ENCODE assay signal across 24 cellular contexts in genomic region chr2:64120928-64121327, GRCh38. TPM values are rescaled to one million over a fixed set of nuclear protein-coding genes. Genes with fewer than 3 reads are reported as not detected.
DNase-seq lines count a peak whose midpoint lies in the region; ATAC-seq and TF ChIP-seq lines count a peak whose summit lies in the region.
"Had no signal": no experiment of that assay in that cellular context is flagged by ENCODE, and none has a peak within 500 bp of the region (broad histone marks: within the 10 kb centered on the region; RNA-seq: fewer than 3 reads in every experiment).

No MANE protein-coding gene starts in this region.

- H4K20me1 ChIP-seq in SU-DHL-6 (ENCODE audit: low read depth, low read length) = peaks cover 11% of the 10 kb centered on the region
- H4K20me1 ChIP-seq in hepatocyte (ENCODE audit: insufficient read depth, poor library complexity, severe bottlenecking) = peaks cover 22% of the 10 kb centered on the region

- peak overlapping the region; percentile 92 for H3K4me2 ChIP-seq in SU-DHL-6 (ENCODE audit: low read depth, low read length, poor library complexity, severe bottlenecking)
- no peak overlapping the region for H3K4me2 ChIP-seq in hepatocyte
- H3K4me2 ChIP-seq: PC-9 had no signal

- H3K9ac ChIP-seq in SU-DHL-6 (ENCODE audit: low read length) = peak overlapping the region; percentile 39

- no peak for TF ChIP-seq EP300 in suprapubic skin (IDR thresholded peaks at IDR 0.05)

- no peaks in the 10 kb centered on the region for H3K9me3 ChIP-seq in SU-DHL-6 (ENCODE audit: insufficient read depth, low read length)
- no peaks in the 10 kb centered on the region for H3K9me3 ChIP-seq in hepatocyte (ENCODE audit: low read depth)
- H3K9me3 ChIP-seq in suprapubic skin = no peaks in the 10 kb centered on the region
- H3K9me3 ChIP-seq: ascending aorta, spleen had no signal

- H3K79me2 ChIP-seq in SU-DHL-6 (ENCODE audit: insufficient read depth, low read length) (peaks cover 100% of the 10 kb centered on the region), hepatocyte (peaks cover 100% of the 10 kb centered on the region)

- ATAC-seq in HG03460 (IDR thresholded peaks at IDR 0.05; ENCODE audit: unreplicated experiment) = no peak
- no peak for ATAC-seq in HG03378 (IDR thresholded peaks at IDR 0.05; ENCODE audit: unreplicated experiment)
- ATAC-seq: activated CD8-positive, alpha-beta T cell treated with anti-CD3 and anti-CD28 coated beads for 36 hours; K562 had no signal

- H3K9me2 ChIP-seq in SU-DHL-6 (replicated peaks; ENCODE audit: insufficient read depth, low read length) (no peaks in the 10 kb centered on the region), hepatocyte (replicated peaks; ENCODE audit: insufficient read depth) (no peaks in the 10 kb centered on the region)

- peak overlapping the region; percentile 49 for H3K4me3 ChIP-seq in SU-DHL-6 (ENCODE audit: insufficient read depth, low read length, poor library complexity, severe bottlenecking)
- no peak overlapping the region for H3K4me3 ChIP-seq in hepatocyte
- no peak overlapping the region for H3K4me3 ChIP-seq in suprapubic skin
- H3K4me3 ChIP-seq: ascending aorta, K562, PC-9, spleen had no signal

- no peak for TF ChIP-seq CTCF in SU-DHL-6 (IDR thresholded peaks at IDR 0.05; ENCODE audit: insufficient read depth, low read length, poor library complexity, severe bottlenecking)
- no peak for TF ChIP-seq CTCF in hepatocyte (IDR thresholded peaks at IDR 0.05; ENCODE audit: poor library complexity)
- no peak for TF ChIP-seq CTCF in suprapubic skin (IDR thresholded peaks at IDR 0.05)

- 86% methylated on average over 6 of the region's 6 CpGs for WGBS in hepatocyte (ENCODE audit: low lambda C conversion rate, missing lambda C conversion rate)
- 53% methylated on average over 6 of the region's 6 CpGs for WGBS in suprapubic skin

- peak overlapping the region; percentile 30 for H3K27ac Mint-ChIP-seq in activated T-cell treated with anti-CD3 and anti-CD28 coated beads, Interleukin-2, amount 50 U/mL, for 24 hours
- H3K27ac Mint-ChIP-seq: activated CD8-positive, alpha-beta T cell treated with anti-CD3 and anti-CD28 coated beads for 36 hours; activated naive CD4-positive, alpha-beta T cell treated with anti-CD3 and anti-CD28 coated beads for 36 hours; B cell had no signal

- H3K27me3 Mint-ChIP-seq in activated T-cell treated with anti-CD3 and anti-CD28 coated beads, Interleukin-2, amount 50 U/mL, for 24 hours = no peaks in the 10 kb centered on the region
- H3K27me3 Mint-ChIP-seq: activated CD8-positive, alpha-beta T cell treated with anti-CD3 and anti-CD28 coated beads for 36 hours; B cell had no signal

- H2AFZ ChIP-seq in SU-DHL-6 (ENCODE audit: low read depth, low read length, severe bottlenecking) (no peak overlapping the region), hepatocyte (no peak overlapping the region)
- H2AFZ ChIP-seq: PC-9 had no signal

- no peak overlapping the region for H3K4me3 Mint-ChIP-seq in activated T-cell treated with anti-CD3 and anti-CD28 coated beads, Interleukin-2, amount 50 U/mL, for 24 hours
- H3K4me3 Mint-ChIP-seq: activated CD8-positive, alpha-beta T cell treated with anti-CD3 and anti-CD28 coated beads for 36 hours; activated naive CD4-positive, alpha-beta T cell treated with anti-CD3 and anti-CD28 coated beads for 36 hours; B cell had no signal

- H3K27me3 ChIP-seq in SU-DHL-6 (ENCODE audit: low read length) = no peaks in the 10 kb centered on the region
- H3K27me3 ChIP-seq in hepatocyte = no peaks in the 10 kb centered on the region
- no peaks in the 10 kb centered on the region for H3K27me3 ChIP-seq in suprapubic skin
- H3K27me3 ChIP-seq: ascending aorta, spleen had no signal

- H3F3A ChIP-seq in SU-DHL-6 (ENCODE audit: insufficient read depth) = peaks cover 88% of the 10 kb centered on the region

- H3K27ac ChIP-seq in SU-DHL-6 (ENCODE audit: low read depth, low read length) (peak overlapping the region; percentile 100), hepatocyte (peak overlapping the region; percentile 38), suprapubic skin (peak overlapping the region; percentile 18)
- H3K27ac ChIP-seq: ascending aorta, PC-9, spleen had no signal

- TF ChIP-seq POLR2A in suprapubic skin (IDR thresholded peaks at IDR 0.05) = no peak

- peaks cover 76% of the 10 kb centered on the region for H3K4me1 Mint-ChIP-seq in activated T-cell treated with anti-CD3 and anti-CD28 coated beads, Interleukin-2, amount 50 U/mL, for 24 hours (ENCODE audit: low read depth)

- H3K36me3 Mint-ChIP-seq in activated T-cell treated with anti-CD3 and anti-CD28 coated beads, Interleukin-2, amount 50 U/mL, for 24 hours (ENCODE audit: low read depth) = peaks cover 39% of the 10 kb centered on the region

- peaks cover 37% of the 10 kb centered on the region for H3K4me1 ChIP-seq in hepatocyte (ENCODE audit: insufficient read depth)
- peaks cover 57% of the 10 kb centered on the region for H3K4me1 ChIP-seq in suprapubic skin

- no peaks in the 10 kb centered on the region for H3K9me3 Mint-ChIP-seq in activated T-cell treated with anti-CD3 and anti-CD28 coated beads, Interleukin-2, amount 50 U/mL, for 24 hours
- H3K9me3 Mint-ChIP-seq: activated naive CD4-positive, alpha-beta T cell treated with anti-CD3 and anti-CD28 coated beads for 36 hours had no signal

- H3K36me3 ChIP-seq in SU-DHL-6 (ENCODE audit: low read length) (peaks cover 7% of the 10 kb centered on the region), hepatocyte (replicated peaks; ENCODE audit: insufficient read depth, low read depth) (no peaks in the 10 kb centered on the region), suprapubic skin (no peaks in the 10 kb centered on the region)
- H3K36me3 ChIP-seq: ascending aorta had no signal

- DNase-seq in activated T-cell treated with anti-CD3 and anti-CD28 coated beads, Interleukin-2, amount 50 U/mL, for 24 hours = no peak
- DNase-seq in activated T-cell treated with anti-CD3 and anti-CD28 coated beads, Interleukin-2, amount 50 U/mL, for 48 hours = no peak
- DNase-seq in hepatocyte (ENCODE audit: low spot score) (no peak), suprapubic skin (ENCODE audit: low spot score in 2 of 2) (no peak), UCSD-AML1 (lab: John Stamatoyannopoulos, UW; ENCODE audit: unreplicated experiment) (no peak)
- DNase-seq: 8988T; activated CD4-positive, CD25-positive, alpha-beta regulatory T cell; activated CD8-positive, alpha-beta T cell treated with anti-CD3 and anti-CD28 coated beads for 36 hours; activated naive CD4-positive, alpha-beta T cell treated with anti-CD3 and anti-CD28 coated beads for 36 hours; DMS79; effector memory CD4-positive, alpha-beta T cell; head of caudate nucleus; NCI-H1694; NCI-H82; occipital lobe; PC-9; spleen; stimulated activated CD4-positive, alpha-beta T cell treated with anti-CD3 and anti-CD28 coated beads, Interleukin-4, amount 100 ng/mL, for 24 hours had no signal

RNA-seq across cellular contexts. Expression of gene PELI1, which starts 23.3 kb away (rescaled TPM):
- total RNA-seq in hepatocyte = 60.0 and 62.9 TPM in 2 replicates
- 30.5 and 32.6 TPM in 2 replicates for polyA plus RNA-seq in hepatocyte
- 10 to 100 TPM; 50.6 to 72.3 (median 59.7) TPM for total RNA-seq in suprapubic skin

Comparison
In these comparisons a context has a peak if more than half of its experiments do, and no peak if none do; other contexts are left out.
1. H3K27ac ChIP-seq: peak in every context shown above with its lines; median percentile 100 in SU-DHL-6; 38 in hepatocyte; 18 in suprapubic skin.